ENCODE assay signal across 15 cellular contexts in the genomic region with DNA sequence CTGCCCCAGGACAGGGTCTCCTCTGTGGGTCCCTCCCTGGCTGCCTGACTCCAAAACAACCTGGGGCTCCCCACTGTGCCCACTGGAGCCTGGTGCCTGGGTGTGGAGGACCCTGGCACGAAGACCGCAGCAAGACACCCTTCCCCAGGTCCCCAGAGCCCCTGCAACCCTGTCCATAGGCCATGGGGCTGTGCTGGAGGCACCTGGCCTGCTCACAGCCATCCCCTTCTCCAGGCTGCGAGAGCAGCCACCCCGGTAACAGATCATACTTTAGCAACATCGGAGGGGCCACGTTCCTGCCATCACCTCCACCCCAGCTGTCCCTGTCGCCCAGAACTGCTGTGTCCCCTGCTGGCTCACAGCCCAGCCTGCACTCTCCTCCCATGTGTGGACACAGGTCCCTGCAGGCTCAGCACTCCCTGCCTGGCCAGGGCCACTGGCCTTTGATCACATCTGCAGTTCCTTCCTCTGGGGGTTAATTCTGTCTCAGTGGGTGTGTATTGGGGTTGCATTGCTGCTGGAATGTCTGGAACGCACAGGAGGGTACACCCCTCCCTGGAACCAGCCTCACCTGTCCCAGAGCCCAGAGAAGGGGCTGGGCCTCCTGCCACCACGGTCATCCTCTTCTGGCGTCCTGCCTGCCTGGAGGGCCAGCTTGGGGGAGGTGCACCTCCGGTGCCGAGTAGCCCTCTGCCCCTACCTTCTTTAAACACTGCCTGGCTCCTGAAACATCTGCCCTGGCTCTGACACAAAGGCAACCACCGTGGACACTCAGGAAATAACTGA. TPM values are rescaled to one million over a fixed set of nuclear protein-coding genes. Genes with fewer than 3 reads are reported as not detected.
DNase-seq lines count a peak whose midpoint lies in the region; ATAC-seq and TF ChIP-seq lines count a peak whose summit lies in the region.
"Had no signal": no experiment of that assay in that cellular context is flagged by ENCODE, and none has a peak within 500 bp of the region (broad histone marks: within the 10 kb centered on the region; RNA-seq: fewer than 3 reads in every experiment).

No MANE protein-coding gene starts in this region.

- H3K4me2 ChIP-seq in mammary epithelial cell (ENCODE audit: insufficient read depth, low read depth, low read length), result peak overlapping the region; percentile 66

- H3K4me3 ChIP-seq in mammary epithelial cell (replicated peaks in 1 of 3; ENCODE audit: insufficient read depth in 1 of 3, low read depth in 2 of 3, low read length in 3 of 3) (no peak overlapping the region), right lobe of liver (no peak overlapping the region), upper lobe of left lung (no peak overlapping the region), brain microvascular endothelial cell (ENCODE audit: low read depth, low read length) (no peak overlapping the region)
- H3K4me3 ChIP-seq: adrenal gland, HAP-1 had no signal

- H2AFZ ChIP-seq in mammary epithelial cell (ENCODE audit: low read depth, low read length), result peak overlapping the region; percentile 10

- no peaks in the 10 kb centered on the region for H3K27me3 ChIP-seq in mammary epithelial cell (ENCODE audit: insufficient read depth, low read length)
- no peaks in the 10 kb centered on the region for H3K27me3 ChIP-seq in right lobe of liver
- H3K27me3 ChIP-seq in upper lobe of left lung, result no peaks in the 10 kb centered on the region
- peaks cover 4% of the 10 kb centered on the region for H3K27me3 ChIP-seq in brain microvascular endothelial cell (replicated peaks)
- H3K27me3 ChIP-seq: adrenal gland had no signal

- dilution Hi-C loops in mammary epithelial cell (cut with HindIII; ENCODE audit: low sequenced_read_pairs), result no loop called here

- H4K20me1 ChIP-seq in mammary epithelial cell (ENCODE audit: insufficient read depth, low read length), result no peaks in the 10 kb centered on the region

- in situ Hi-C loops in mammary epithelial cell (cut with MboI; ENCODE audit: low sequenced_read_pairs in 2 of 2) (no loop called here), brain microvascular endothelial cell (cut with HindIII; ENCODE audit: low pct_ligation_motif_present, low sequenced_read_pairs) (no loop called here)

- peak in 1 of 4 donors; percentile 41 for TF ChIP-seq EP300 in upper lobe of left lung (IDR thresholded peaks at IDR 0.05)

- CTCF ChIA-PET in mammary epithelial cell (lab: Charles Lee; ENCODE audit: low non-redundant PET), result no interaction called here

- ATAC-seq in right lobe of liver (peak; percentile 88 to 94 (median 91)), upper lobe of left lung (ENCODE audit: low FRiP score in 2 of 2) (peak; percentile 66 to 93), HG03095 (IDR thresholded peaks at IDR 0.05; ENCODE audit: unreplicated experiment) (no peak)

- no TSS peak for BruUV-seq in mammary epithelial cell (replicated peaks; lab: Mats Ljungman, UMichigan)

- H3K79me2 ChIP-seq in mammary epithelial cell (ENCODE audit: insufficient read depth, low read length), result peaks cover 57% of the 10 kb centered on the region

- H3K4me1 ChIP-seq in mammary epithelial cell (ENCODE audit: insufficient read depth, low read length) (peaks cover 44% of the 10 kb centered on the region), right lobe of liver (peaks cover 0 to 18% (median 9%) of the 10 kb centered on the region in 4 donors), upper lobe of left lung (peaks cover 0 to 26% (median 10%) of the 10 kb centered on the region in 4 donors)
- H3K4me1 ChIP-seq: adrenal gland, HAP-1 had no signal

- H3K36me3 ChIP-seq in mammary epithelial cell (ENCODE audit: insufficient read depth, low read length) (peaks cover 7% of the 10 kb centered on the region), right lobe of liver (no peaks in the 10 kb centered on the region), upper lobe of left lung (peaks cover 0 to 5% (median 0%) of the 10 kb centered on the region in 4 donors), brain microvascular endothelial cell (replicated peaks) (no peaks in the 10 kb centered on the region)
- H3K36me3 ChIP-seq: adrenal gland, HAP-1 had no signal

- TF ChIP-seq CTCF in mammary epithelial cell (conservative IDR thresholded peaks at IDR 0.05 in 1 of 2, IDR thresholded peaks at IDR 0.05 in 1 of 2; ENCODE audit: extremely low read depth in 1 of 2, insufficient read depth in 1 of 2, low read depth in 1 of 2, low read length in 2 of 2) (no peak), right lobe of liver (IDR thresholded peaks at IDR 0.05) (peak in 1 of 4 donors; percentile 8), upper lobe of left lung (IDR thresholded peaks at IDR 0.05) (no peak), brain microvascular endothelial cell (IDR thresholded peaks at IDR 0.05; ENCODE audit: low read depth, low read length, missing control alignments) (no peak)

- H3K27ac ChIP-seq in mammary epithelial cell (ENCODE audit: insufficient read depth, low read depth, low read length), result peak overlapping the region; percentile 32
- H3K27ac ChIP-seq in right lobe of liver, result peak overlapping the region in 1 of 3 donors; percentile 29
- H3K27ac ChIP-seq in upper lobe of left lung, result peak overlapping the region; percentile 63 to 76 (median 67)
- no peak overlapping the region for H3K27ac ChIP-seq in brain microvascular endothelial cell
- H3K27ac ChIP-seq: adrenal gland had no signal

- H3K9me3 ChIP-seq in mammary epithelial cell (replicated peaks; ENCODE audit: insufficient read depth, low read length), result peaks cover 12% of the 10 kb centered on the region
- H3K9me3 ChIP-seq in right lobe of liver, result no peaks in the 10 kb centered on the region
- peaks cover 0 to 13% (median 8%) of the 10 kb centered on the region in 4 donors for H3K9me3 ChIP-seq in upper lobe of left lung
- H3K9me3 ChIP-seq: adrenal gland had no signal

- 4% methylated on average over 11 of the region's 13 CpGs for WGBS in mammary epithelial cell (ENCODE audit: low coverage, missing lambda C conversion rate)
- 14% methylated on average over 6 of the region's 13 CpGs for WGBS in right lobe of liver (ENCODE audit: insufficient coverage, low coverage, low lambda C conversion rate, missing lambda C conversion rate)
- WGBS in upper lobe of left lung, 2 donors, result 38 to 46% methylated on average over 6 to 12 of the region's 13 CpGs

- peak; percentile 39 for DNase-seq in NCI-H2196 treated with DMSO at 0.1 percent for 48 hours (lab: John Stamatoyannopoulos, UW; ENCODE audit: unreplicated experiment)
- peak; percentile 56 for DNase-seq in mammary epithelial cell
- DNase-seq in right lobe of liver, result peak; percentile 63 to 91 (median 91)
- DNase-seq in upper lobe of left lung, result peak; percentile 81 to 87
- no peak for DNase-seq in NCI-H1436 treated with DMSO at 0.1 percent for 48 hours (lab: John Stamatoyannopoulos, UW)
- no peak for DNase-seq in brain microvascular endothelial cell
- DNase-seq: activated CD8-positive, alpha-beta memory T cell treated with anti-CD3 and anti-CD28 coated beads, Interleukin-2, amount 50 U/mL, for 48 hours; adrenal gland; hippocampal formation; KBM-7; naive B cell; NCI-H2107; stimulated activated naive CD4-positive, alpha-beta T cell had no signal

- no peak overlapping the region for H3K9ac ChIP-seq in mammary epithelial cell (ENCODE audit: insufficient read depth, low read length)

- intact Hi-C loops in mammary epithelial cell (cut with micrococcal nuclease), result loop anchor here (1.0 kb wide), 1 partner anchor 42 kb away; no protein-coding TSS in a partner anchor
- intact Hi-C loops in right lobe of liver (cut with DNase I), result no loop called here

- TF ChIP-seq POLR2A in right lobe of liver (IDR thresholded peaks at IDR 0.05) (no peak), upper lobe of left lung (IDR thresholded peaks at IDR 0.05) (peak in 1 of 4 donors; percentile 22)

RNA-seq across cellular contexts. Expression of a gene that starts 12.2 kb away (rescaled TPM):
- total RNA-seq in mammary epithelial cell (10 to 100 TPM; 58.1 to 73.2 TPM), right lobe of liver (10 to 100 TPM in 4 of 6 experiments, 1 to 10 TPM in 2; 6.9 to 23.8 (median 14.4) TPM), upper lobe of left lung (100 to 1,000 TPM in 5 of 6 donors, 10 to 100 TPM in 1; 72.7 to 156 (median 132) TPM)
- 43.0 TPM for polyA plus RNA-seq in mammary epithelial cell
- polyA minus RNA-seq in mammary epithelial cell, result 138 TPM

RNA-seq across cellular contexts. Expression of a gene that starts 33.3 kb away (rescaled TPM):
- total RNA-seq in mammary epithelial cell (under 1 TPM in 1 of 2 donors, not detected in 1; under 0.01 TPM), right lobe of liver (1 to 10 TPM in 1 of 6 experiments, under 1 TPM in 4, not detected in 1; 0.09 to 1.1 (median 0.60) TPM), upper lobe of left lung (1 to 10 TPM in 1 of 6 donors, under 1 TPM in 4, not detected in 1; 0.20 to 1.7 (median 0.49) TPM)
- 0.03 TPM for polyA plus RNA-seq in mammary epithelial cell
- polyA minus RNA-seq in mammary epithelial cell, result not detected

Comparison
In these comparisons a context has a peak if more than half of its experiments do, and no peak if none do; other contexts are left out.
1. DNase-seq: peak in NCI-H2196 treated with DMSO at 0.1 percent for 48 hours (single experiment), mammary epithelial cell (single experiment), right lobe of liver (3 of 3) and upper lobe of left lung (2 of 2); none in NCI-H1436 treated with DMSO at 0.1 percent for 48 hours (single experiment) and brain microvascular endothelial cell (single experiment).